ENCODE assay signal across 1 cellular context in the genomic region with DNA sequence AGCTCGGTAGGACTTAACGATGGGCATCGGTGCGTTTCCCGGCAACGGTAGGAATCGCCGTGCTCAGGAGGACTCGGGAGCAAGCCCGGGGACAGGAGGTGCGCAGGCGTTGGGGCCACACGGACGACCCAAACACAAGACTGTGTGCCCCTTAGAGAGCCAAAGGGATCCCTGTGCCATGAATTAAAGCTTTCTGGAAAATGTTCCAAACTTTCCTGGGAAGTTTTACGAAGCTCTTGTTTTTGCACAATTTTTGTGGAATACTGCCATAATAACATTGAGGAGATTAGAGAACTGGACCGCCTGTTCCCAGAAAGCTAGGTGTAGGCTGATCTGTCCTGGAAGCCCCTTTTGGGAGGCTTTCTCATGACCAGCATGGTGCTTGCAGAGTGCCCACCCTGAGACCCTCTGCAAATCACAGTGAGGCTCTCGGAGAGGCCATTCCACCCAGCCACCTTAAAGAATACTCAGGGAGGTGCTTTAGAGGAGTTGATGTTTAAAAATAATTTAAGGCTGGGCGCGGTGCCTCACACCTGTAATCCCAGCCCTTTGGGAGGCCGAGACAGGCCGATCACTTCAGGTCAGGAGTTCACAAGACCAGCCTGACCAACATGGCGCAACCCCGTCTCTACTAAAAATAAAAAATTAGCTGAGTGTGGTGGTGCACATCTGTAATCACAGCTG.
TF ChIP-seq lines count a peak whose summit lies in the region.

No MANE protein-coding gene starts in this region.

TF ChIP-seq in SK-N-SH, 30 proteins besides CTCF, POLR2A, EP300 and RAD21 (continued from another document):
- TF ChIP-seq, protein P1, sequence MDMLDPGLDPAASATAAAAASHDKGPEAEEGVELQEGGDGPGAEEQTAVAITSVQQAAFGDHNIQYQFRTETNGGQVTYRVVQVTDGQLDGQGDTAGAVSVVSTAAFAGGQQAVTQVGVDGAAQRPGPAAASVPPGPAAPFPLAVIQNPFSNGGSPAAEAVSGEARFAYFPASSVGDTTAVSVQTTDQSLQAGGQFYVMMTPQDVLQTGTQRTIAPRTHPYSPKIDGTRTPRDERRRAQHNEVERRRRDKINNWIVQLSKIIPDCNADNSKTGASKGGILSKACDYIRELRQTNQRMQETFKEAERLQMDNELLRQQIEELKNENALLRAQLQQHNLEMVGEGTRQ (IDR thresholded peaks at IDR 0.05; ENCODE audit: borderline replicate concordance, low read depth, low read length) = no peak
- TF ChIP-seq REST (IDR thresholded peaks at IDR 0.05; ENCODE audit: low read depth, low read length) (no peak), FOSL2 (IDR thresholded peaks at IDR 0.05; ENCODE audit: borderline replicate concordance, low read depth) (no peak), JUND (IDR thresholded peaks at IDR 0.05) (no peak), EZH2phosphoT487 (IDR thresholded peaks at IDR 0.05; ENCODE audit: borderline replicate concordance, low read depth) (no peak), TEAD4 (IDR thresholded peaks at IDR 0.05; ENCODE audit: borderline replicate concordance, insufficient read depth) (no peak)
- TF ChIP-seq, protein P2, sequence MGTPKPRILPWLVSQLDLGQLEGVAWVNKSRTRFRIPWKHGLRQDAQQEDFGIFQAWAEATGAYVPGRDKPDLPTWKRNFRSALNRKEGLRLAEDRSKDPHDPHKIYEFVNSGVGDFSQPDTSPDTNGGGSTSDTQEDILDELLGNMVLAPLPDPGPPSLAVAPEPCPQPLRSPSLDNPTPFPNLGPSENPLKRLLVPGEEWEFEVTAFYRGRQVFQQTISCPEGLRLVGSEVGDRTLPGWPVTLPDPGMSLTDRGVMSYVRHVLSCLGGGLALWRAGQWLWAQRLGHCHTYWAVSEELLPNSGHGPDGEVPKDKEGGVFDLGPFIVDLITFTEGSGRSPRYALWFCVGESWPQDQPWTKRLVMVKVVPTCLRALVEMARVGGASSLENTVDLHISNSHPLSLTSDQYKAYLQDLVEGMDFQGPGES (IDR thresholded peaks at IDR 0.05; ENCODE audit: low read depth, low read length) = no peak
